32 cellular contexts compared by ENCODE assay signal in the genomic region with DNA sequence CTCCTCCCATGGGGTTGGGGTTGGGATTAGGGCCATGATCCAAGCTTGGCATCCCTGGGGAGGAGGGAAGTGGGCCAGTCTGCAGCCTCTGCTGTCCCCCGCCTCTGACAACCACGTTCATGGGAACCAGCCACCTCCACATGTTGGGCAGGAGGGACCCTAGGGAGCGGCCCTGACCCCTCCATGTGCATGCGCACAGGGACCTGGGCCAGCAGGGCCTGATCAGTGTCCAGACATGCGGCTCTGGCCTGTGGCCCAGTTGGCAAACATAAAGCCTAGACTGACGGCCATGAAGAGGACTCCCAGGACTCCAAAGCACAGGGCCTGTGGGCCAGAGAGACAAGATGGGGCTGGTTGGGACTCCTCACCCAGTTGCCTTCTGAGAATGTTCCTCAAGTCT. TPM values are rescaled to one million over a fixed set of nuclear protein-coding genes. Genes with fewer than 3 reads are reported as not detected.
A peak's percentile ranks its signal among the peaks of the same experiment; 100 is the strongest.
DNase-seq lines count a peak whose midpoint lies in the region; ATAC-seq, FAIRE-seq and TF ChIP-seq lines count a peak whose summit lies in the region.
"Had no signal": no experiment of that assay in that cellular context is flagged by ENCODE, and none has a peak within 500 bp of the region (broad histone marks: within the 10 kb centered on the region; RNA-seq: fewer than 3 reads in every experiment).

No MANE protein-coding gene starts in this region.

- H3K27ac Mint-ChIP-seq in activated T-cell treated with anti-CD3 and anti-CD28 coated beads, Interleukin-2, amount 50 U/mL, for 72 hours, result no peak overlapping the region
- H3K27ac Mint-ChIP-seq: activated B cell treated with CpG ODN at 0.5 μM for 24 hours; brain; neural progenitor cell; stimulated activated naive CD8-positive, alpha-beta T cell treated with anti-CD3 and anti-CD28 coated beads, Interleukin-15, Interleukin-2, amounts not matched to agents 100 ng/mL and 50 ng/mL, for 24 hours; T-cell had no signal

- FAIRE-seq in GM12891 (lab: Jason Lieb, UNC), result no peak

- H3K36me3 ChIP-seq in stomach, result no peaks in the 10 kb centered on the region
- H3K36me3 ChIP-seq: esophagus squamous epithelium, neural progenitor cell, vagina had no signal

- H3K36me3 Mint-ChIP-seq in activated T-cell treated with anti-CD3 and anti-CD28 coated beads, Interleukin-2, amount 50 U/mL, for 72 hours (ENCODE audit: insufficient read depth in 2 of 2), result peaks cover 7 to 20% of the 10 kb centered on the region in 2 donors
- H3K36me3 Mint-ChIP-seq: brain, neural progenitor cell had no signal

- no peak overlapping the region for H3K27ac ChIP-seq in stomach
- H3K27ac ChIP-seq: BLaER1, dorsolateral prefrontal cortex, esophagus squamous epithelium, hepatocyte, neural progenitor cell, vagina had no signal

- TF ChIP-seq EP300 in stomach (IDR thresholded peaks at IDR 0.05), result no peak

- no peak for TF ChIP-seq POLR2A in stomach (IDR thresholded peaks at IDR 0.05)
- TF ChIP-seq POLR2A in GM12891 (IDR thresholded peaks at IDR 0.05; ENCODE audit: low read depth, low read length), result no peak

- H3K27me3 Mint-ChIP-seq in activated T-cell treated with anti-CD3 and anti-CD28 coated beads, Interleukin-2, amount 50 U/mL, for 72 hours (ENCODE audit: low read depth), result no peaks in the 10 kb centered on the region
- H3K27me3 Mint-ChIP-seq: activated B cell treated with CpG ODN at 0.5 μM for 24 hours; stimulated activated naive CD8-positive, alpha-beta T cell treated with anti-CD3 and anti-CD28 coated beads, Interleukin-15, Interleukin-2, amounts not matched to agents 100 ng/mL and 50 ng/mL, for 24 hours had no signal

- peaks cover 0 to 6% (median 0%) of the 10 kb centered on the region in 4 donors for H3K9me3 ChIP-seq in stomach
- H3K9me3 ChIP-seq: BLaER1, esophagus squamous epithelium, vagina had no signal

- no peak for TF ChIP-seq CTCF in LNCaP clone FGC (IDR thresholded peaks at IDR 0.05; ENCODE audit: control insufficient read depth, extremely low read depth, insufficient read depth)
- TF ChIP-seq CTCF in stomach (IDR thresholded peaks at IDR 0.05), result no peak

- H3K4me3 ChIP-seq in LNCaP clone FGC (ENCODE audit: low read depth, low read length) (no peak overlapping the region), stomach (no peak overlapping the region)
- H3K4me3 ChIP-seq: BLaER1, dorsolateral prefrontal cortex, esophagus squamous epithelium, hepatocyte, neural progenitor cell, vagina had no signal

- ATAC-seq in activated T-cell treated with anti-CD3 and anti-CD28 coated beads, Interleukin-2, amount 50 U/mL, for 72 hours (replicated peaks in 1 of 2), result no peak
- ATAC-seq in left ventricle myocardium superior, result peak; percentile 89
- ATAC-seq in HG02970 (IDR thresholded peaks at IDR 0.05; ENCODE audit: low FRiP score, unreplicated experiment), result no peak
- ATAC-seq: left colon, T-cell had no signal

- no peaks in the 10 kb centered on the region for H3K4me1 ChIP-seq in stomach
- H3K4me1 ChIP-seq: esophagus squamous epithelium, neural progenitor cell, vagina had no signal

- intact Hi-C loops in left ventricle myocardium superior (cut with micrococcal nuclease) (no loop called here), stomach (cut with DNase I; ENCODE audit: low total_unique reads) (no loop called here)

- no peaks in the 10 kb centered on the region for H3K27me3 ChIP-seq in stomach
- H3K27me3 ChIP-seq: esophagus squamous epithelium, hepatocyte, neural progenitor cell, vagina had no signal

- DNase-seq in activated T-cell treated with anti-CD3 and anti-CD28 coated beads, Interleukin-2, amount 50 U/mL, for 48 hours, result peak; percentile 12 to 14
- DNase-seq in activated T-cell treated with anti-CD3 and anti-CD28 coated beads, Interleukin-2, amount 50 U/mL, for 72 hours, result no peak
- DNase-seq in LNCaP clone FGC (ENCODE audit: low read depth) (peak; percentile 6), left ventricle myocardium superior (peak; percentile 69), stomach (peak; percentile 35), GM12891 (ENCODE audit: insufficient read length, low spot score) (no peak), cerebellar nuclear complex (lab: John Stamatoyannopoulos, UW) (no peak)
- DNase-seq: activated B cell treated with CpG ODN at 0.5 μM for 24 hours; activated naive CD4-positive, alpha-beta T cell treated with Interleukin-2 at 50 U/mL for 16 hours; DMS153; dorsolateral prefrontal cortex; esophagus squamous epithelium; foreskin melanocyte; H7; left colon; mesenchymal stem cell; NCI-H1048; NCI-H2107; NCI-H446; NCI-H774; stimulated activated CD4-positive, alpha-beta T cell treated with anti-CD3 and anti-CD28 coated beads, Interleukin-1b, Interleukin-23, amount 100 ng/mL, for 48 hours; T-cell had no signal

- peaks cover 27% of the 10 kb centered on the region for H3K4me1 Mint-ChIP-seq in activated T-cell treated with anti-CD3 and anti-CD28 coated beads, Interleukin-2, amount 50 U/mL, for 72 hours (ENCODE audit: low read depth)
- H3K4me1 Mint-ChIP-seq: activated B cell treated with CpG ODN at 0.5 μM for 24 hours, brain, neural progenitor cell had no signal

- 48 to 86% (median 57%) methylated on average over 3 to 6 of the region's 6 CpGs for WGBS in stomach, 5 donors

- H3K4me3 Mint-ChIP-seq in activated T-cell treated with anti-CD3 and anti-CD28 coated beads, Interleukin-2, amount 50 U/mL, for 72 hours, result no peak overlapping the region
- H3K4me3 Mint-ChIP-seq: activated B cell treated with CpG ODN at 0.5 μM for 24 hours; brain; neural progenitor cell; stimulated activated naive CD8-positive, alpha-beta T cell treated with anti-CD3 and anti-CD28 coated beads, Interleukin-15, Interleukin-2, amounts not matched to agents 100 ng/mL and 50 ng/mL, for 24 hours; T-cell had no signal

- H3K9me3 Mint-ChIP-seq in activated T-cell treated with anti-CD3 and anti-CD28 coated beads, Interleukin-2, amount 50 U/mL, for 72 hours, result no peaks in the 10 kb centered on the region
- H3K9me3 Mint-ChIP-seq: activated B cell treated with CpG ODN at 0.5 μM for 24 hours; stimulated activated naive CD8-positive, alpha-beta T cell treated with anti-CD3 and anti-CD28 coated beads, Interleukin-15, Interleukin-2, amounts not matched to agents 100 ng/mL and 50 ng/mL, for 24 hours had no signal

TF ChIP-seq in GM12891, 5 proteins besides CTCF, POLR2A, EP300 and RAD21:
- TF ChIP-seq SPI1 (IDR thresholded peaks at IDR 0.05; ENCODE audit: low read depth, low read length) (no peak), PAX5 (IDR thresholded peaks at IDR 0.05; ENCODE audit: insufficient read depth, low read length, severe bottlenecking) (no peak), POLR2AphosphoS5 (IDR thresholded peaks at IDR 0.05; ENCODE audit: low read depth, low read length) (no peak), POU2F2 (IDR thresholded peaks at IDR 0.05; ENCODE audit: low read depth, low read length) (no peak)

RNA-seq across cellular contexts. Expression of a gene that starts 11.3 kb away (rescaled TPM):
- total RNA-seq in activated T-cell treated with anti-CD3 and anti-CD28 coated beads, Interleukin-2, amount 50 U/mL, for 72 hours, result 10 to 100 TPM; 64.8 to 78.8 TPM
- total RNA-seq in left ventricle myocardium superior (0.50 TPM), stomach (10 to 100 TPM in 2 of 5 donors, 1 to 10 TPM in 3; 4.1 to 32.9 (median 6.7) TPM)
- 10 to 100 TPM; 19.9 to 45.8 (median 21.1) TPM for polyA plus RNA-seq in stomach
- polyA plus RNA-seq in GM12891 (2012; ENCODE audit: low read depth, missing spikeins), result 29.4 TPM
- total RNA-seq: SK-MEL-5 had no signal

RNA-seq across cellular contexts. Expression of a gene that starts 17.3 kb away (rescaled TPM):
- 10 to 100 TPM; 64.3 to 68.7 TPM for total RNA-seq in activated T-cell treated with anti-CD3 and anti-CD28 coated beads, Interleukin-2, amount 50 U/mL, for 72 hours
- total RNA-seq in left ventricle myocardium superior, result 15.1 TPM
- 10 to 100 TPM; 19.6 to 92.8 (median 55.3) TPM for total RNA-seq in stomach
- polyA plus RNA-seq in stomach, result 10 to 100 TPM; 33.9 to 40.3 (median 37.7) TPM
- 31.0 TPM for polyA plus RNA-seq in GM12891 (2012; ENCODE audit: low read depth, missing spikeins)

RNA-seq across cellular contexts. Expression of a gene that starts 47.0 kb away (rescaled TPM):
- not detected for total RNA-seq in activated T-cell treated with anti-CD3 and anti-CD28 coated beads, Interleukin-2, amount 50 U/mL, for 72 hours
- total RNA-seq in left ventricle myocardium superior (not detected), stomach (not detected)
- polyA plus RNA-seq in stomach, result not detected
- 0.08 TPM for polyA plus RNA-seq in GM12891 (2012; ENCODE audit: low read depth, missing spikeins)
- total RNA-seq: activated B cell treated with CpG ODN at 0.5 μM for 24 hours, cerebellum, dorsolateral prefrontal cortex, esophagus squamous epithelium, H7, hepatocyte, left colon, T-cell, vagina had no signal
- polyA plus RNA-seq: hepatocyte, thymus had no signal

RNA-seq across cellular contexts. Expression of a gene that starts 50.1 kb away (rescaled TPM):
- total RNA-seq in activated T-cell treated with anti-CD3 and anti-CD28 coated beads, Interleukin-2, amount 50 U/mL, for 72 hours, result 10 to 100 TPM; 19.4 to 20.3 TPM
- total RNA-seq in left ventricle myocardium superior, result 13.2 TPM
- total RNA-seq in stomach, result 10 to 100 TPM in 3 of 5 donors, 1 to 10 TPM in 2; 1.8 to 27.4 (median 16.2) TPM
- 10 to 100 TPM in 1 of 3 donors, 1 to 10 TPM in 2; 4.7 to 11.9 (median 6.7) TPM for polyA plus RNA-seq in stomach
- 8.8 TPM for polyA plus RNA-seq in GM12891 (2012; ENCODE audit: low read depth, missing spikeins)

Comparison
In these comparisons a context has a peak if more than half of its experiments do, and no peak if none do; other contexts are left out.
1. DNase-seq: peak in activated T-cell treated with anti-CD3 and anti-CD28 coated beads, Interleukin-2, amount 50 U/mL, for 48 hours (2 of 2), LNCaP clone FGC (single experiment), left ventricle myocardium superior (single experiment) and stomach (single experiment); none in activated T-cell treated with anti-CD3 and anti-CD28 coated beads, Interleukin-2, amount 50 U/mL, for 72 hours (0 of 2), GM12891 (single experiment) and cerebellar nuclear complex (0 of 2).